Comparison of ENCODE assay signal across 8 cellular contexts in genomic region chr19:11924886-11925583, GRCh38. TPM values are rescaled to one million over a fixed set of nuclear protein-coding genes. Genes with fewer than 3 reads are reported as not detected.
DNase-seq lines count a peak whose midpoint lies in the region; ATAC-seq, FAIRE-seq and TF ChIP-seq lines count a peak whose summit lies in the region.

TSS of gene ZNF700 (plus strand) at chr19:11925107. CDS start at chr19:11925211, 104 bp downstream.

- TF ChIP-seq CTCF in Caco-2 (IDR thresholded peaks at IDR 0.05; ENCODE audit: insufficient read depth in 1 of 2, low read depth in 1 of 2, low read length in 1 of 2, severe bottlenecking in 1 of 2, unreplicated experiment in 1 of 2) = no peak

- H3K4me3 ChIP-seq in Caco-2 (ENCODE audit: low read depth, low read length) = peak within 1 kb of the TSS; percentile 84

- POLR2A ChIA-PET in Caco-2 (lab: Charles Lee) = no interaction called here

- H3K36me3 ChIP-seq in Caco-2 (ENCODE audit: control insufficient read depth, insufficient read depth, low read length) = no peaks in the 10 kb centered on the region; the same call in 1 of the 2 replicates

- DNase-seq in Caco-2 (peak; percentile 95 to 97), HTR-8/SVneo (ENCODE audit: insufficient read length, low spot score) (peak; percentile 95), NOMO-1 treated with dmso at 0.1 percent for 144 hours (lab: John Stamatoyannopoulos, UW; ENCODE audit: unreplicated experiment) (peak; percentile 80), memory B cell (ENCODE audit: low spot score in 2 of 2) (peak; percentile 90)
- DNase-seq in activated CD8-positive, alpha-beta memory T cell treated with anti-CD3 and anti-CD28 coated beads for 48 hours (ENCODE audit: low read depth in 2 of 3, low spot score in 2 of 3) = peak; percentile 74 to 85 (median 81)
- DNase-seq in effector memory CD8-positive, alpha-beta T cell = peak; percentile 91 to 94 (median 93)
- peak; percentile 87 for DNase-seq in stimulated activated CD8-positive, alpha-beta memory T cell treated with anti-CD3 and anti-CD28 coated beads, Interleukin-12 subunit alpha, Interleukin-12 subunit beta, amount 100 ng/mL, for 1 hour (ENCODE audit: low read depth)

- H3K4me1 Mint-ChIP-seq in Caco-2 (ENCODE audit: low read depth, unreplicated experiment) = peaks cover 15% of the 10 kb centered on the region
- peaks cover 37 to 46% of the 10 kb centered on the region in 2 donors for H3K4me1 Mint-ChIP-seq in effector memory CD8-positive, alpha-beta T cell (ENCODE audit: low read depth in 2 of 2)
- H3K4me1 Mint-ChIP-seq in memory B cell = peaks cover 23% of the 10 kb centered on the region

- CTCF ChIA-PET in Caco-2 (lab: Charles Lee) = interaction anchor here (0.7 to 3.9 kb wide), 5 partner anchors 61 to 741 kb away, joined by 3 to 37 read pairs (median 8); partner anchors contain the start of genes MAN2B1, WDR83, ZNF20 and ZNF491

- peaks cover 22% of the 10 kb centered on the region for H3K36me3 Mint-ChIP-seq in Caco-2 (ENCODE audit: insufficient read depth, unreplicated experiment)
- peaks cover 18% of the 10 kb centered on the region for H3K36me3 Mint-ChIP-seq in effector memory CD8-positive, alpha-beta T cell (ENCODE audit: insufficient read depth)
- H3K36me3 Mint-ChIP-seq in memory B cell = peaks cover under 1% of the 10 kb centered on the region

- H3K4me1 ChIP-seq in Caco-2 = peaks cover 12% of the 10 kb centered on the region

- intact Hi-C loops in Caco-2 (cut with micrococcal nuclease; ENCODE audit: unreplicated experiment) = loop anchor here (5.0 kb wide), 1 partner anchor 627 kb away; the partner anchor contains the start of gene ZNF564

- FAIRE-seq in HTR-8/SVneo (lab: Jason Lieb, UNC) = peak; percentile 55

- no TSS peak for BruUV-seq in Caco-2 (replicated peaks; lab: Mats Ljungman, UMichigan)

- no peaks in the 10 kb centered on the region for H3K27me3 Mint-ChIP-seq in Caco-2 (ENCODE audit: insufficient read depth, unreplicated experiment)
- no peaks in the 10 kb centered on the region for H3K27me3 Mint-ChIP-seq in effector memory CD8-positive, alpha-beta T cell
- no peaks in the 10 kb centered on the region for H3K27me3 Mint-ChIP-seq in memory B cell

- ATAC-seq in GM21381 (IDR thresholded peaks at IDR 0.05; ENCODE audit: unreplicated experiment) = peak; percentile 84
- ATAC-seq in effector memory CD8-positive, alpha-beta T cell (replicated peaks) = peak; percentile 85
- ATAC-seq in memory B cell (ENCODE audit: low read depth) = peak; percentile 84

- H3K27me3 ChIP-seq in Caco-2 (replicated peaks; ENCODE audit: control insufficient read depth, insufficient read depth, low read length) = no peaks in the 10 kb centered on the region

- H3K4me3 Mint-ChIP-seq in Caco-2 (ENCODE audit: unreplicated experiment) (peak within 1 kb of the TSS; percentile 72), memory B cell (peak within 1 kb of the TSS; percentile 97)
- peak within 1 kb of the TSS; percentile 100 for H3K4me3 Mint-ChIP-seq in effector memory CD8-positive, alpha-beta T cell

- H3K9me3 Mint-ChIP-seq in Caco-2 (ENCODE audit: unreplicated experiment) (no peaks in the 10 kb centered on the region), memory B cell (no peaks in the 10 kb centered on the region)
- H3K9me3 Mint-ChIP-seq in effector memory CD8-positive, alpha-beta T cell = no peaks in the 10 kb centered on the region

- peak within 1 kb of the TSS; percentile 97 for H3K27ac Mint-ChIP-seq in Caco-2 (ENCODE audit: unreplicated experiment)
- peak within 1 kb of the TSS; percentile 97 to 98 for H3K27ac Mint-ChIP-seq in effector memory CD8-positive, alpha-beta T cell
- H3K27ac Mint-ChIP-seq in memory B cell = peak within 1 kb of the TSS; percentile 97

- H3K9me3 ChIP-seq in Caco-2 = peaks cover 3% of the 10 kb centered on the region; the same call in 1 of the 2 replicates

RNA-seq across cellular contexts. Expression of gene ZNF700, which starts in this region (rescaled TPM):
- total RNA-seq in Caco-2 (2022) = 8.5 and 9.7 TPM in 2 replicates

Comparison
In these comparisons a context has a peak if more than half of its experiments do, and no peak if none do; other contexts are left out.
1. Peak in every context shown above with its lines: DNase-seq, ATAC-seq and H3K4me3 ChIP-seq.